Comparison of ENCODE assay signal across 23 cellular contexts in the genomic region with DNA sequence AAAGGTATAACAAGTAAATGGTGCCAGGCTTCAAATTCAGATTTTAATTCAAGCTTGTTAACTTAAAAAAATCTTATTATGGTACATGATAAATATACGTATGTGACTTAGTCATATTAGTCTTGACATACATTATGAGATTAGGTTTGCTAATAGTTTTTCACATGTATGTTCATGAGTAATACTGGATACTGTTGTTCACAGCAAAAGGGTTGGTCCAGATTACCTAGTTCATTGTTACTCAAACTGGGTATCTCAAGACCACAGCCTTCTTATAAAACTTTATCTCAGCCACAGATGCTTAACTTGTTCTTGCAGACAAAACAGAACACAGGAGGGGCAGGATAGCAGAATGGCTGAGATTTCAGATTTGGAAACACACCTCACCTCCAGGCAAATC. TPM values are rescaled to one million over a fixed set of nuclear protein-coding genes. Genes with fewer than 3 reads are reported as not detected.
DNase-seq lines count a peak whose midpoint lies in the region; ATAC-seq, FAIRE-seq and TF ChIP-seq lines count a peak whose summit lies in the region.
"Had no signal": no experiment of that assay in that cellular context is flagged by ENCODE, and none has a peak within 500 bp of the region (broad histone marks: within the 10 kb centered on the region; RNA-seq: fewer than 3 reads in every experiment).

No MANE protein-coding gene starts in this region.

- no peak for ATAC-seq in left ventricle myocardium superior
- ATAC-seq in stimulated activated effector memory CD8-positive, alpha-beta T cell treated with anti-CD3 and anti-CD28 coated beads, Interleukin-12 subunit alpha, Interleukin-12 subunit beta, amount 100 ng/mL, for 72 hours: peak; percentile 64
- no peak for ATAC-seq in HG03439 (IDR thresholded peaks at IDR 0.05; ENCODE audit: unreplicated experiment)
- ATAC-seq: A549, GM23338, HCT116 had no signal

- no peak overlapping the region for H3K9ac ChIP-seq in astrocyte (ENCODE audit: low read length)
- H3K9ac ChIP-seq: BLaER1 treated with 17β-estradiol and CSF1 and Interleukin-3, amounts not matched to agents 10 nM and 100 nM had no signal

- no peaks in the 10 kb centered on the region for H3K9me3 Mint-ChIP-seq in astrocyte (ENCODE audit: unreplicated experiment)
- H3K9me3 Mint-ChIP-seq in stimulated activated effector memory CD8-positive, alpha-beta T cell treated with anti-CD3 and anti-CD28 coated beads, Interleukin-12 subunit alpha, Interleukin-12 subunit beta, amount 100 ng/mL, for 72 hours: no peaks in the 10 kb centered on the region
- H3K9me3 Mint-ChIP-seq: CD14-positive monocyte; CD4-positive, alpha-beta T cell; CD8-positive, alpha-beta memory T cell; GM23338; H9 had no signal

- H3K27ac ChIP-seq in left ventricle myocardium inferior (replicated peaks) (peak overlapping the region; percentile 48), astrocyte (ENCODE audit: low read depth, low read length) (no peak overlapping the region)
- H3K27ac ChIP-seq: A549; BLaER1 treated with 17β-estradiol and CSF1 and Interleukin-3, amounts not matched to agents 10 nM and 100 nM had no signal

- intact Hi-C loops in left ventricle myocardium inferior (cut with micrococcal nuclease) (no loop called here), left ventricle myocardium superior (cut with micrococcal nuclease) (no loop called here)

- FAIRE-seq in astrocyte (lab: Jason Lieb, UNC): no peak
- FAIRE-seq: A549, GM12891, GM19239 had no signal

- no peaks in the 10 kb centered on the region for H3K4me1 Mint-ChIP-seq in astrocyte (ENCODE audit: low read depth, unreplicated experiment)
- no peaks in the 10 kb centered on the region for H3K4me1 Mint-ChIP-seq in stimulated activated effector memory CD8-positive, alpha-beta T cell treated with anti-CD3 and anti-CD28 coated beads, Interleukin-12 subunit alpha, Interleukin-12 subunit beta, amount 100 ng/mL, for 72 hours
- H3K4me1 Mint-ChIP-seq: CD14-positive monocyte, GM23338, H9 had no signal

- H3K4me2 ChIP-seq in astrocyte (ENCODE audit: low read length): no peak overlapping the region
- H3K4me2 ChIP-seq: A549; BLaER1 treated with 17β-estradiol and CSF1 and Interleukin-3, amounts not matched to agents 10 nM and 100 nM; GM23338 had no signal

- H3K79me2 ChIP-seq in astrocyte (ENCODE audit: insufficient read depth, low read length): no peaks in the 10 kb centered on the region

- no peaks in the 10 kb centered on the region for H3K27me3 ChIP-seq in left ventricle myocardium inferior (ENCODE audit: low read depth)
- no peaks in the 10 kb centered on the region for H3K27me3 ChIP-seq in astrocyte (ENCODE audit: insufficient read depth, low read length)
- H3K27me3 ChIP-seq: BE2C; BLaER1 treated with 17β-estradiol and CSF1 and Interleukin-3, amounts not matched to agents 10 nM and 100 nM had no signal

- no peaks in the 10 kb centered on the region for H3K9me3 ChIP-seq in left ventricle myocardium inferior (replicated peaks)
- H3K9me3 ChIP-seq in astrocyte (ENCODE audit: insufficient read depth, low read depth, low read length): no peaks in the 10 kb centered on the region
- H3K9me3 ChIP-seq: A549; BE2C; BLaER1 treated with 17β-estradiol and CSF1 and Interleukin-3, amounts not matched to agents 10 nM and 100 nM had no signal

- H2AFZ ChIP-seq in astrocyte (ENCODE audit: low read depth, low read length): no peak overlapping the region
- H2AFZ ChIP-seq: GM23338 had no signal

- H3K36me3 Mint-ChIP-seq in astrocyte (ENCODE audit: low read depth, unreplicated experiment): peaks cover 7% of the 10 kb centered on the region
- H3K36me3 Mint-ChIP-seq in stimulated activated effector memory CD8-positive, alpha-beta T cell treated with anti-CD3 and anti-CD28 coated beads, Interleukin-12 subunit alpha, Interleukin-12 subunit beta, amount 100 ng/mL, for 72 hours: peaks cover 100% of the 10 kb centered on the region

- TF ChIP-seq CTCF in left ventricle myocardium inferior (IDR thresholded peaks at IDR 0.05; ENCODE audit: borderline replicate concordance): no peak
- TF ChIP-seq CTCF in astrocyte (IDR thresholded peaks at IDR 0.05; ENCODE audit: insufficient read depth, low read depth, low read length): no peak

- no peak overlapping the region for H3K4me3 Mint-ChIP-seq in astrocyte (ENCODE audit: unreplicated experiment)
- H3K4me3 Mint-ChIP-seq in stimulated activated effector memory CD8-positive, alpha-beta T cell treated with anti-CD3 and anti-CD28 coated beads, Interleukin-12 subunit alpha, Interleukin-12 subunit beta, amount 100 ng/mL, for 72 hours: no peak overlapping the region
- H3K4me3 Mint-ChIP-seq: CD14-positive monocyte; CD4-positive, alpha-beta T cell; CD8-positive, alpha-beta memory T cell; GM23338; H9 had no signal

- H3K4me3 ChIP-seq in left ventricle myocardium inferior (no peak overlapping the region), astrocyte (ENCODE audit: insufficient read depth, low read depth, low read length) (no peak overlapping the region)
- H3K4me3 ChIP-seq: A549; BLaER1 treated with 17β-estradiol and CSF1 and Interleukin-3, amounts not matched to agents 10 nM and 100 nM; GM23338 had no signal

- peak overlapping the region; percentile 41 for H3K27ac Mint-ChIP-seq in astrocyte (ENCODE audit: unreplicated experiment)
- no peak overlapping the region for H3K27ac Mint-ChIP-seq in stimulated activated effector memory CD8-positive, alpha-beta T cell treated with anti-CD3 and anti-CD28 coated beads, Interleukin-12 subunit alpha, Interleukin-12 subunit beta, amount 100 ng/mL, for 72 hours
- H3K27ac Mint-ChIP-seq: CD4-positive, alpha-beta T cell; GM23338; H9 had no signal

- DNase-seq in left ventricle myocardium inferior (no peak), left ventricle myocardium superior (no peak), astrocyte (ENCODE audit: low read depth) (no peak), NCI-H1436 (lab: John Stamatoyannopoulos, UW) (no peak)
- DNase-seq in stimulated activated effector memory CD8-positive, alpha-beta T cell treated with anti-CD3 and anti-CD28 coated beads, Interleukin-12 subunit alpha, Interleukin-12 subunit beta, amount 100 ng/mL, for 72 hours (ENCODE audit: low spot score in 2 of 2): no peak
- DNase-seq: 8988T; ACHN; AML-193; BE2C; CD4-positive, alpha-beta T cell; CD8-positive, alpha-beta memory T cell; DMS53; DMS79 treated with DMSO at 0.1 percent for 48 hours; GF-D8; H9 had no signal

- H3K4me1 ChIP-seq in left ventricle myocardium inferior (peaks cover 7% of the 10 kb centered on the region), astrocyte (ENCODE audit: insufficient read depth, low read length) (no peaks in the 10 kb centered on the region)
- H3K4me1 ChIP-seq: A549; BE2C; BLaER1 treated with 17β-estradiol and CSF1 and Interleukin-3, amounts not matched to agents 10 nM and 100 nM had no signal

- H4K20me1 ChIP-seq in astrocyte (ENCODE audit: insufficient read depth, low read length): no peaks in the 10 kb centered on the region

- H3K36me3 ChIP-seq in left ventricle myocardium inferior: peaks cover 99% of the 10 kb centered on the region
- H3K36me3 ChIP-seq in astrocyte (ENCODE audit: insufficient read depth, low read length): peaks cover 39% of the 10 kb centered on the region
- H3K36me3 ChIP-seq: BE2C had no signal

- no peaks in the 10 kb centered on the region for H3K27me3 Mint-ChIP-seq in astrocyte (ENCODE audit: low read depth, unreplicated experiment)
- H3K27me3 Mint-ChIP-seq: CD4-positive, alpha-beta T cell; CD8-positive, alpha-beta memory T cell had no signal

RNA-seq across cellular contexts. Expression of gene VPS4B, which starts 26.8 kb away (rescaled TPM):
- total RNA-seq in left ventricle myocardium inferior (16.7 TPM), left ventricle myocardium superior (20.6 TPM), astrocyte (59.2 and 65.5 TPM in 2 replicates)

RNA-seq across cellular contexts. Expression of gene KDSR, which starts 28.5 kb away (rescaled TPM):
- total RNA-seq in left ventricle myocardium inferior (31.3 TPM), left ventricle myocardium superior (32.9 TPM), astrocyte (43.7 and 47.4 TPM in 2 replicates)
